In genomic region chr1:93640656-93641440, GRCh38 we compare ENCODE assay signal across 18 cellular contexts. TPM values are rescaled to one million over a fixed set of nuclear protein-coding genes. Genes with fewer than 3 reads are reported as not detected.
A peak's percentile ranks its signal among the peaks of the same experiment; 100 is the strongest.
DNase-seq lines count a peak whose midpoint lies in the region; ATAC-seq, FAIRE-seq and TF ChIP-seq lines count a peak whose summit lies in the region.
"Had no signal": no experiment of that assay in that cellular context is flagged by ENCODE, and none has a peak within 500 bp of the region (broad histone marks: within the 10 kb centered on the region; RNA-seq: fewer than 3 reads in every experiment).

No MANE protein-coding gene starts in this region.

- no peak for TF ChIP-seq EP300 in K562 (IDR thresholded peaks at IDR 0.05; ENCODE audit: low read length)

- no peaks in the 10 kb centered on the region for H4K20me1 ChIP-seq in K562 (replicated peaks; ENCODE audit: control insufficient read depth, insufficient read depth, low read length)

- no peak overlapping the region for H3K9ac ChIP-seq in K562 (ENCODE audit: insufficient read depth in 1 of 2, low read depth in 2 of 2, low read length in 2 of 2)
- H3K9ac ChIP-seq: GM23248 had no signal

- TF ChIP-seq CTCF in right atrium auricular region (IDR thresholded peaks at IDR 0.05) (no peak), K562 (IDR thresholded peaks at IDR 0.05 in 2 of 3, conservative IDR thresholded peaks at IDR 0.05 in 1 of 3; ENCODE audit: insufficient read depth in 2 of 3, low read depth in 1 of 3, low read length in 3 of 3) (peak; percentile 20 to 45 (median 28); a peak in 4 of 6 replicates), left lung (IDR thresholded peaks at IDR 0.05) (no peak), upper lobe of right lung (IDR thresholded peaks at IDR 0.05) (no peak)

- ATAC-seq in Right ventricle myocardium superior (ENCODE audit: poor library complexity) (no peak), K562 (peak; percentile 74), left lung (peak; percentile 46), upper lobe of right lung (peak; percentile 19)

- DNase-seq in right atrium auricular region (ENCODE audit: low spot score), result peak; percentile 16
- no peak for DNase-seq in Right ventricle myocardium superior
- DNase-seq in K562 (ENCODE audit: extremely low read depth in 1 of 4, low spot score in 3 of 4), result peak in 1 of 4 experiments; percentile 24
- DNase-seq in left lung, result no peak
- DNase-seq in upper lobe of right lung, result no peak
- DNase-seq in HuH-7 (ENCODE audit: low spot score), result no peak
- no peak for DNase-seq in dermis blood vessel endothelial cell
- DNase-seq in foreskin melanocyte, result no peak
- DNase-seq: CD4-positive, alpha-beta T cell; DMS153; GDM1; KG1; NCI-H1417 treated with DMSO at 0.1 percent for 48 hours; NCI-H1930; NCI-H345; NCI-H524 treated with DMSO at 0.1 percent for 48 hours; Peyer's patch had no signal

- TF ChIP-seq RAD21 in K562 (CRISPR knock-in tag; conservative IDR thresholded peaks at IDR 0.05 in 1 of 2, IDR thresholded peaks at IDR 0.05 in 1 of 2), result peak in 1 of 2 experiments; percentile 18; a peak in 1 of 4 replicates

- no peaks in the 10 kb centered on the region for H3K79me2 ChIP-seq in K562 (ENCODE audit: control insufficient read depth, insufficient read depth, low read length)

- no peaks in the 10 kb centered on the region for H3K27me3 ChIP-seq in right atrium auricular region
- H3K27me3 ChIP-seq in K562 (ENCODE audit: control insufficient read depth in 2 of 2, insufficient read depth in 2 of 2, low read length in 2 of 2), result peaks cover 5 to 23% of the 10 kb centered on the region in 2 experiments; a peak in 4 of 5 replicates
- H3K27me3 ChIP-seq in left lung, result no peaks in the 10 kb centered on the region
- no peaks in the 10 kb centered on the region for H3K27me3 ChIP-seq in upper lobe of right lung
- H3K27me3 ChIP-seq: Peyer's patch had no signal

- TF ChIP-seq POLR2A in K562 (conservative IDR thresholded peaks at IDR 0.05), result no peak

- H3K9me1 ChIP-seq in K562 (ENCODE audit: control insufficient read depth, insufficient read depth, low read length), result no peaks in the 10 kb centered on the region

- no peaks in the 10 kb centered on the region for H3K9me3 ChIP-seq in right atrium auricular region
- H3K9me3 ChIP-seq in K562 (replicated peaks; ENCODE audit: control insufficient read depth, insufficient read depth, low read depth, low read length), result no peaks in the 10 kb centered on the region
- no peaks in the 10 kb centered on the region for H3K9me3 ChIP-seq in left lung
- no peaks in the 10 kb centered on the region for H3K9me3 ChIP-seq in upper lobe of right lung
- H3K9me3 ChIP-seq: Peyer's patch had no signal

- no peak overlapping the region for H3K4me2 ChIP-seq in K562 (ENCODE audit: insufficient read depth, low read length)

- H3K4me3 ChIP-seq in right atrium auricular region, result no peak overlapping the region
- H3K4me3 ChIP-seq in K562, result no peak overlapping the region
- no peak overlapping the region for H3K4me3 ChIP-seq in left lung
- H3K4me3 ChIP-seq in upper lobe of right lung, result no peak overlapping the region
- H3K4me3 ChIP-seq: GM23248, Peyer's patch had no signal

- no peak overlapping the region for H2AFZ ChIP-seq in K562 (ENCODE audit: low read depth, low read length)
- H2AFZ ChIP-seq: GM23248 had no signal

- in situ Hi-C loops in K562 (cut with MboI), result no loop called here

- FAIRE-seq in K562 (lab: Jason Lieb, UNC), result peak; percentile 67

- no peak overlapping the region for H3K27ac ChIP-seq in right atrium auricular region
- no peak overlapping the region for H3K27ac ChIP-seq in K562 (ENCODE audit: extremely low read depth, low read depth, low read length)
- no peak overlapping the region for H3K27ac ChIP-seq in left lung
- H3K27ac ChIP-seq in upper lobe of right lung, result no peak overlapping the region
- H3K27ac ChIP-seq: GM23248, Peyer's patch had no signal

- BruUV-seq in K562 (replicated peaks; lab: Mats Ljungman, UMichigan), result no TSS peak

- H3K4me1 ChIP-seq in right atrium auricular region (peaks cover 0 to 8% of the 10 kb centered on the region in 2 donors), K562 (replicated peaks in 1 of 2; ENCODE audit: control insufficient read depth in 2 of 2, insufficient read depth in 2 of 2, low read length in 2 of 2) (no peaks in the 10 kb centered on the region), left lung (no peaks in the 10 kb centered on the region), upper lobe of right lung (peaks cover 5% of the 10 kb centered on the region)
- H3K4me1 ChIP-seq: Peyer's patch had no signal

- H3K36me3 ChIP-seq in right atrium auricular region (no peaks in the 10 kb centered on the region), K562 (ENCODE audit: control insufficient read depth, insufficient read depth, low read length) (no peaks in the 10 kb centered on the region), left lung (peaks cover 0 to 6% of the 10 kb centered on the region in 2 donors), upper lobe of right lung (peaks cover 14% of the 10 kb centered on the region)
- H3K36me3 ChIP-seq: Peyer's patch had no signal

- WGBS in K562 (ENCODE audit: insufficient coverage, low coverage, missing lambda C conversion rate), result 11% methylated on average over 8 of the region's 8 CpGs

- intact Hi-C loops in Right ventricle myocardium superior (cut with DNase I), result no loop called here
- intact Hi-C loops in K562 (cut with micrococcal nuclease), result no loop called here
- intact Hi-C loops in left lung (cut with DNase I), result no loop called here
- intact Hi-C loops in upper lobe of right lung (cut with DNase I), result no loop called here

- POLR2A ChIA-PET in K562 (lab: Yijun Ruan, JAX), result interaction anchor here (0.7 kb wide), 1 partner anchor 21 kb away, joined by 3 read pairs; no protein-coding TSS in a partner anchor

- CTCF ChIA-PET in K562 (lab: Yijun Ruan, JAX; ENCODE audit: low intra/inter-chr PET ratio), result no interaction called here

TF ChIP-seq in K562, 482 proteins besides CTCF, POLR2A, EP300 and RAD21:
- TF ChIP-seq SPI1 (IDR thresholded peaks at IDR 0.05; ENCODE audit: borderline replicate concordance, low read depth, low read length) (peak; percentile 5; the same call in 1 of the 2 replicates), MXI1 (IDR thresholded peaks at IDR 0.05; ENCODE audit: low read depth, low read length) (no peak), POLR3A (IDR thresholded peaks at IDR 0.05; ENCODE audit: borderline replicate concordance, extremely low read depth, insufficient read depth, insufficient read length) (no peak)

RNA-seq across cellular contexts. Expression of gene BCAR3, which starts 40.8 kb away (rescaled TPM):
- 10 to 100 TPM; 12.7 to 19.3 TPM for total RNA-seq in right atrium auricular region
- total RNA-seq in Right ventricle myocardium superior, result 18.5 TPM
- 0.93 and 1.4 TPM in 2 replicates for total RNA-seq in K562 (2011; cell fraction: chromatin; rRNA removed; ENCODE audit: low replicate concordance)
- 1.2 and 1.3 TPM in 2 replicates for total RNA-seq in K562 (2011; cell fraction: nucleolus; rRNA removed)
- 0.73 and 1.5 TPM in 2 replicates for total RNA-seq in K562 (2011; cell fraction: nucleoplasm; rRNA removed)
- 2.8 and 4.2 TPM in 2 replicates for total RNA-seq in K562 (2014; rRNA removed)
- total RNA-seq in K562 (2014; rRNA removed; fragmentation: Illumina TruSeq; extraction: Trizol), result 4.8 and 6.9 TPM in 2 replicates
- 2.1 and 2.8 TPM in 2 replicates for total RNA-seq in K562 (2015; rRNA removed; fragmentation: Illumina TruSeq; extraction: Trizol)
- total RNA-seq in K562 (2021), result 3.6 and 3.8 TPM in 2 replicates
- 1.8 and 2.0 TPM in 2 replicates for polyA plus RNA-seq in K562 (2011; rRNA removed)
- 0.75 and 1.1 TPM in 2 replicates for polyA plus RNA-seq in K562 (2011; cell fraction: cytosol; rRNA removed)
- polyA plus RNA-seq in K562 (2011; cell fraction: nucleus; rRNA removed), result 0.97 and 1.2 TPM in 2 replicates
- polyA plus RNA-seq in K562 (2012), result 1.4 and 2.7 TPM in 2 replicates
- 3.2 and 3.6 TPM in 2 replicates for polyA plus RNA-seq in K562 (2014; fragmentation: Illumina TruSeq; extraction: Trizol)
- 1 to 10 TPM; 5.4 to 6.3 TPM for polyA plus RNA-seq in K562 (2014; fragmentation: Nextera tagmentation; extraction: Ambion mirVana)
- 4.0 and 5.4 TPM in 2 replicates for polyA plus RNA-seq in K562 (2014; rRNA removed)
- polyA minus RNA-seq in K562 (2011; rRNA and poly(A)+ RNA removed), result 0.60 and 1.4 TPM in 2 replicates
- 0.57 and 3.0 TPM in 2 replicates for polyA minus RNA-seq in K562 (2011; cell fraction: cytosol; rRNA and poly(A)+ RNA removed)
- polyA minus RNA-seq in K562 (2011; cell fraction: nucleus; rRNA and poly(A)+ RNA removed), result 0.67 and 2.1 TPM in 2 replicates
- total RNA-seq in left lung, result 10 to 100 TPM; 18.7 to 26.0 TPM
- 23.5 TPM for total RNA-seq in upper lobe of right lung
- 47.1 and 50.5 TPM in 2 replicates for total RNA-seq in dermis blood vessel endothelial cell

Comparison
In these comparisons a context has a peak if more than half of its experiments do, and no peak if none do; other contexts are left out.
1. CTCF ChIP-seq: peak in K562 (3 of 3); none in right atrium auricular region (0 of 2), left lung (0 of 2) and upper lobe of right lung (single experiment).